ENCODE assay signal across 18 cellular contexts in genomic region chr14:76687611-76688372, GRCh38.
A peak's percentile ranks its signal among the peaks of the same experiment; 100 is the strongest.
DNase-seq lines count a peak whose midpoint lies in the region; TF ChIP-seq lines count a peak whose summit lies in the region.
"Had no signal": no experiment of that assay in that cellular context is flagged by ENCODE, and none has a peak within 500 bp of the region (broad histone marks: within the 10 kb centered on the region; RNA-seq: fewer than 3 reads in every experiment).

No MANE protein-coding gene starts in this region.

- peak; percentile 8 for DNase-seq in NCI-H146 (lab: John Stamatoyannopoulos, UW)
- DNase-seq in NCI-H146 treated with DMSO at 0.1 percent for 48 hours (lab: John Stamatoyannopoulos, UW; ENCODE audit: unreplicated experiment) = no peak
- peak; percentile 64 for DNase-seq in hepatocyte (ENCODE audit: low spot score)
- no peak for DNase-seq in testis
- no peak for DNase-seq in superior temporal gyrus (ENCODE audit: extremely low spot score)
- DNase-seq in activated naive CD4-positive, alpha-beta T cell (lab: John Stamatoyannopoulos, UW) = no peak
- DNase-seq in posterior vena cava (ENCODE audit: low spot score) = no peak
- DNase-seq: 8988T, adrenal gland, KG1, naive B cell, NCI-H446 treated with DMSO at 0.1 percent for 48 hours, posterior cingulate gyrus, SJCRH30, upper lobe of left lung had no signal

- H3K9me3 ChIP-seq in hepatocyte (ENCODE audit: low read depth) (peaks cover 5% of the 10 kb centered on the region), testis (no peaks in the 10 kb centered on the region)
- H3K9me3 ChIP-seq: SJCRH30 had no signal

- TF ChIP-seq POLR2A in testis (IDR thresholded peaks at IDR 0.05) = no peak

- 65% methylated on average over 7 of the region's 7 CpGs for WGBS in hepatocyte (ENCODE audit: low lambda C conversion rate, missing lambda C conversion rate)
- 67 to 73% methylated on average over 7 of the region's 7 CpGs for whole genome bisulfite sequencing in testis, 2 donors

- H3K36me3 ChIP-seq in hepatocyte (replicated peaks; ENCODE audit: insufficient read depth, low read depth) (no peaks in the 10 kb centered on the region), testis (ENCODE audit: low read depth, missing control alignments) (no peaks in the 10 kb centered on the region)
- H3K36me3 ChIP-seq: adrenal gland, SJCRH30, upper lobe of left lung had no signal

- no peak overlapping the region for H3K4me3 ChIP-seq in hepatocyte
- H3K4me3 ChIP-seq in testis = no peak overlapping the region
- H3K4me3 ChIP-seq: adrenal gland, BLaER1, SJCRH30, upper lobe of left lung had no signal

- H3K9me2 ChIP-seq in hepatocyte (replicated peaks; ENCODE audit: insufficient read depth) = no peaks in the 10 kb centered on the region

- intact Hi-C loops in testis (cut with DNase I; ENCODE audit: low total_unique reads) = no loop called here
- intact Hi-C loops in posterior vena cava (cut with DNase I) = no loop called here

- H2AFZ ChIP-seq in hepatocyte = no peak overlapping the region

- H4K20me1 ChIP-seq in hepatocyte (ENCODE audit: insufficient read depth, poor library complexity, severe bottlenecking) = no peaks in the 10 kb centered on the region
- H4K20me1 ChIP-seq: BLaER1 had no signal

- no peak overlapping the region for H3K4me2 ChIP-seq in hepatocyte
- H3K4me2 ChIP-seq: BLaER1 had no signal

- no peaks in the 10 kb centered on the region for H3K79me2 ChIP-seq in hepatocyte

- peak overlapping the region; percentile 53 for H3K27ac ChIP-seq in VCaP
- H3K27ac ChIP-seq in hepatocyte = no peak overlapping the region
- peak overlapping the region; percentile 12 to 58 for H3K27ac ChIP-seq in testis
- H3K27ac ChIP-seq: adrenal gland, BLaER1, HL-60, SJCRH30, upper lobe of left lung had no signal

- TF ChIP-seq CTCF in VCaP (conservative IDR thresholded peaks at IDR 0.05) = no peak
- no peak for TF ChIP-seq CTCF in hepatocyte (IDR thresholded peaks at IDR 0.05; ENCODE audit: poor library complexity)
- TF ChIP-seq CTCF in testis (IDR thresholded peaks at IDR 0.05) = no peak

- H3K4me1 ChIP-seq in hepatocyte (ENCODE audit: insufficient read depth) = no peaks in the 10 kb centered on the region
- peaks cover 30% of the 10 kb centered on the region for H3K4me1 ChIP-seq in testis
- H3K4me1 ChIP-seq: adrenal gland, BLaER1, SJCRH30, upper lobe of left lung had no signal

- H3K27me3 ChIP-seq in hepatocyte (no peaks in the 10 kb centered on the region), testis (no peaks in the 10 kb centered on the region)
- H3K27me3 ChIP-seq: adrenal gland, BLaER1, SJCRH30, upper lobe of left lung had no signal

Comparison
In these comparisons a context has a peak if more than half of its experiments do, and no peak if none do; other contexts are left out.
1. DNase-seq: peak in NCI-H146 (single experiment) and hepatocyte (single experiment); none in NCI-H146 treated with DMSO at 0.1 percent for 48 hours (single experiment), testis (single experiment), superior temporal gyrus (single experiment), activated naive CD4-positive, alpha-beta T cell (0 of 4) and posterior vena cava (single experiment).